ENCODE assay signal across 7 cellular contexts in genomic region chr6:5004373-5005037, GRCh38. TPM values are rescaled to one million over a fixed set of nuclear protein-coding genes. Genes with fewer than 3 reads are reported as not detected.
DNase-seq lines count a peak whose midpoint lies in the region; ATAC-seq and TF ChIP-seq lines count a peak whose summit lies in the region.

No MANE protein-coding gene starts in this region.

- peaks cover 0 to 17% (median 5%) of the 10 kb centered on the region in 3 donors for H3K4me1 ChIP-seq in esophagus squamous epithelium
- peaks cover 5 to 7% of the 10 kb centered on the region in 2 donors for H3K4me1 ChIP-seq in gastrocnemius medialis

- DNase-seq in RPMI7951 (ENCODE audit: low read depth): peak; percentile 4
- no peak for DNase-seq in esophagus squamous epithelium (lab: John Stamatoyannopoulos, UW)
- no peak for DNase-seq in gastrocnemius medialis
- no peak for DNase-seq in NCI-H2081 treated with DMSO at 0.1 percent for 48 hours (lab: John Stamatoyannopoulos, UW)
- DNase-seq in activated CD4-positive, CD25-positive, alpha-beta regulatory T cell (lab: John Stamatoyannopoulos, UW): no peak
- DNase-seq in iPS-NIHi7 (ENCODE audit: extremely low spot score): no peak

- TF ChIP-seq CTCF in esophagus squamous epithelium (IDR thresholded peaks at IDR 0.05) (no peak), gastrocnemius medialis (IDR thresholded peaks at IDR 0.05 in 4 of 5, conservative IDR thresholded peaks at IDR 0.05 in 1 of 5) (no peak)

- H3K4me3 ChIP-seq in esophagus squamous epithelium (peak overlapping the region; percentile 58 to 71 (median 66)), gastrocnemius medialis (peak overlapping the region; percentile 67 to 83 (median 76))

- no peaks in the 10 kb centered on the region for H3K9me3 ChIP-seq in esophagus squamous epithelium
- no peaks in the 10 kb centered on the region for H3K9me3 ChIP-seq in gastrocnemius medialis

- peak overlapping the region; percentile 84 to 95 (median 93) for H3K27ac ChIP-seq in esophagus squamous epithelium
- H3K27ac ChIP-seq in gastrocnemius medialis: peak overlapping the region; percentile 87 to 90 (median 88)

- in situ Hi-C loops in gastrocnemius medialis (cut with MboI; ENCODE audit: low sequenced_read_pairs in 4 of 4): no loop called here

- TF ChIP-seq POLR2A in esophagus squamous epithelium (IDR thresholded peaks at IDR 0.05) (no peak), gastrocnemius medialis (IDR thresholded peaks at IDR 0.05) (no peak)

- H3K27me3 ChIP-seq in esophagus squamous epithelium (no peaks in the 10 kb centered on the region), gastrocnemius medialis (no peaks in the 10 kb centered on the region)

- intact Hi-C loops in esophagus squamous epithelium (cut with DNase I): no loop called here
- intact Hi-C loops in gastrocnemius medialis (cut with DNase I; ENCODE audit: low total_unique reads): loop anchor here (1.0 to 5.0 kb wide), 4 partner anchors 21 to 652 kb away; partner anchors contain the start of gene CDYL

- 56 to 59% methylated on average over 9 to 11 of the region's 12 CpGs for WGBS in esophagus squamous epithelium, 2 donors

- ATAC-seq in GM21825 (IDR thresholded peaks at IDR 0.05; ENCODE audit: unreplicated experiment) (peak; percentile 3), gastrocnemius medialis (no peak)

- H3K36me3 ChIP-seq in esophagus squamous epithelium: peaks cover 0 to 23% (median 0%) of the 10 kb centered on the region in 3 donors
- peaks cover 0 to 17% of the 10 kb centered on the region in 2 donors for H3K36me3 ChIP-seq in gastrocnemius medialis

RNA-seq across cellular contexts. Expression of gene RPP40, which starts 0.7 kb away (rescaled TPM):
- total RNA-seq in RPMI7951 (2014; rRNA removed; shearing (Covaris generic)): 35.3 and 45.5 TPM in 2 replicates
- 10 to 100 TPM; 12.3 to 24.9 (median 16.1) TPM for total RNA-seq in esophagus squamous epithelium
- 10 to 100 TPM in 3 of 4 donors, 1 to 10 TPM in 1; 5.1 to 16.4 (median 12.2) TPM for total RNA-seq in gastrocnemius medialis
